Comparison of ENCODE assay signal across 13 cellular contexts in genomic region chr12:105418232-105418631, GRCh38.
DNase-seq lines count a peak whose midpoint lies in the region; ATAC-seq and TF ChIP-seq lines count a peak whose summit lies in the region.
"Had no signal": no experiment of that assay in that cellular context is flagged by ENCODE, and none has a peak within 500 bp of the region (broad histone marks: within the 10 kb centered on the region; RNA-seq: fewer than 3 reads in every experiment).

No MANE protein-coding gene starts in this region.

- no peak overlapping the region for H3K4me3 Mint-ChIP-seq in T-helper 2 cell treated with Interferon-gamma antibody and Interleukin-4, amounts not matched to agents 5 μg/mL and 100 μg/mL, for 36 hours
- no peak overlapping the region for H3K4me3 Mint-ChIP-seq in T-helper 17 cell

- H3K9me3 ChIP-seq in mesenchymal stem cell (ENCODE audit: control insufficient read depth, low read length) (no peaks in the 10 kb centered on the region), T-helper 17 cell (ENCODE audit: control insufficient read depth, low read length, poor library complexity, severe bottlenecking) (no peaks in the 10 kb centered on the region)
- H3K9me3 ChIP-seq: BLaER1 had no signal

- H3K36me3 Mint-ChIP-seq in T-helper 2 cell treated with Interferon-gamma antibody and Interleukin-4, amounts not matched to agents 5 μg/mL and 100 μg/mL, for 36 hours (ENCODE audit: low read depth) = no peaks in the 10 kb centered on the region
- H3K36me3 Mint-ChIP-seq in T-helper 17 cell (ENCODE audit: low read depth) = no peaks in the 10 kb centered on the region

- CTCF ChIA-PET in AG04449 (lab: Yijun Ruan, JAX) = interaction anchor here (1.1 to 4.9 kb wide), 6 partner anchors 35 to 808 kb away, joined by 3 to 67 read pairs (median 8); partner anchors contain the start of gene NUAK1

- POLR2A ChIA-PET in AG04449 (lab: Yijun Ruan, JAX) = interaction anchor here (0.9 to 2.1 kb wide), 6 partner anchors 144 to 716 kb away, joined by 3 to 9 read pairs (median 4); partner anchors contain the start of gene WASHC4

- H3K9ac ChIP-seq in mesenchymal stem cell (ENCODE audit: low read length) = no peak overlapping the region
- H3K9ac ChIP-seq: BLaER1 had no signal

- TF ChIP-seq CTCF in AG04449 (IDR thresholded peaks at IDR 0.05; ENCODE audit: insufficient read depth, low read length, missing control alignments) (no peak), cardiac fibroblast (IDR thresholded peaks at IDR 0.05; ENCODE audit: low read depth, low read length) (no peak)

- ATAC-seq in T-helper 17 cell = no peak
- ATAC-seq: K562 had no signal

- DNase-seq in AG04449 (ENCODE audit: low read depth, low spot score) = peak; percentile 98
- peak; percentile 91 for DNase-seq in HT1080 (ENCODE audit: low read depth)
- DNase-seq in cardiac fibroblast (ENCODE audit: low read depth in 2 of 2) = peak; percentile 67 to 83
- DNase-seq in mesenchymal stem cell = peak; percentile 29
- no peak for DNase-seq in NCI-H524 treated with DMSO at 0.1 percent for 48 hours (lab: John Stamatoyannopoulos, UW)
- DNase-seq in NCI-H748 (lab: John Stamatoyannopoulos, UW; ENCODE audit: unreplicated experiment) = no peak
- DNase-seq in T-helper 2 cell treated with Interferon-gamma antibody and Interleukin-4, amounts not matched to agents 5 μg/mL and 100 μg/mL, for 36 hours (ENCODE audit: low spot score) = no peak
- no peak for DNase-seq in T-helper 17 cell
- DNase-seq: caudate nucleus, NCI-H2227 treated with DMSO at 0.1 percent for 48 hours, substantia nigra had no signal

- no peak overlapping the region for H2AFZ ChIP-seq in mesenchymal stem cell (ENCODE audit: low read depth, low read length)

- H3K27me3 ChIP-seq in mesenchymal stem cell (ENCODE audit: control insufficient read depth in 1 of 2, insufficient read depth in 1 of 2, low read length in 2 of 2) = no peaks in the 10 kb centered on the region
- H3K27me3 ChIP-seq: BLaER1 had no signal

- no peaks in the 10 kb centered on the region for H3K9me3 Mint-ChIP-seq in T-helper 2 cell treated with Interferon-gamma antibody and Interleukin-4, amounts not matched to agents 5 μg/mL and 100 μg/mL, for 36 hours

- H3K27me3 Mint-ChIP-seq in T-helper 2 cell treated with Interferon-gamma antibody and Interleukin-4, amounts not matched to agents 5 μg/mL and 100 μg/mL, for 36 hours (ENCODE audit: low read depth) = no peaks in the 10 kb centered on the region
- peaks cover 23% of the 10 kb centered on the region for H3K27me3 Mint-ChIP-seq in T-helper 17 cell

- peaks cover 13% of the 10 kb centered on the region for H3K4me1 ChIP-seq in mesenchymal stem cell (ENCODE audit: control insufficient read depth, insufficient read depth, low read depth, low read length)
- H3K4me1 ChIP-seq: BLaER1 had no signal

- H3K18ac ChIP-seq in mesenchymal stem cell (ENCODE audit: low read depth in 1 of 2, low read length in 2 of 2) = no peak overlapping the region

- no peaks in the 10 kb centered on the region for H3K79me1 ChIP-seq in mesenchymal stem cell (replicated peaks; ENCODE audit: low read length, poor library complexity, severe bottlenecking)

- peak overlapping the region in 1 of 2 experiments; percentile 31 for H3K14ac ChIP-seq in mesenchymal stem cell (ENCODE audit: low read length in 2 of 2)

- H2AK5ac ChIP-seq in mesenchymal stem cell (ENCODE audit: low read length, severe bottlenecking) = peak overlapping the region; percentile 17

- no peak overlapping the region for H3K4ac ChIP-seq in mesenchymal stem cell (ENCODE audit: low read depth in 1 of 2, low read length in 2 of 2)

- H3K27ac ChIP-seq in mesenchymal stem cell (ENCODE audit: low read length, poor library complexity, severe bottlenecking) = peak overlapping the region; percentile 55
- H3K27ac ChIP-seq: BLaER1 had no signal

- 88% methylated on average over 3 of the region's 5 CpGs for WGBS in mesenchymal stem cell

- H2BK15ac ChIP-seq in mesenchymal stem cell (ENCODE audit: low read depth, poor library complexity, severe bottlenecking) = no peak overlapping the region

- no peak overlapping the region for H2BK12ac ChIP-seq in mesenchymal stem cell (ENCODE audit: low read length in 2 of 2)

- H3K27ac Mint-ChIP-seq in T-helper 2 cell treated with Interferon-gamma antibody and Interleukin-4, amounts not matched to agents 5 μg/mL and 100 μg/mL, for 36 hours = no peak overlapping the region
- no peak overlapping the region for H3K27ac Mint-ChIP-seq in T-helper 17 cell

- H3K4me1 Mint-ChIP-seq in T-helper 2 cell treated with Interferon-gamma antibody and Interleukin-4, amounts not matched to agents 5 μg/mL and 100 μg/mL, for 36 hours (ENCODE audit: low read depth) = no peaks in the 10 kb centered on the region
- H3K4me1 Mint-ChIP-seq in T-helper 17 cell = peaks cover 4% of the 10 kb centered on the region

- peak overlapping the region; percentile 27 for H4K8ac ChIP-seq in mesenchymal stem cell (ENCODE audit: low read length)

- H2BK5ac ChIP-seq in mesenchymal stem cell (ENCODE audit: low read depth, low read length, poor library complexity, severe bottlenecking) = no peak overlapping the region

- H3K36me3 ChIP-seq in mesenchymal stem cell (ENCODE audit: control insufficient read depth in 1 of 2, insufficient read depth in 2 of 2, low read depth in 1 of 2, low read length in 2 of 2) = no peaks in the 10 kb centered on the region
- H3K36me3 ChIP-seq: BLaER1 had no signal

- no peak overlapping the region for H2BK120ac ChIP-seq in mesenchymal stem cell (ENCODE audit: low read depth, low read length)

- H3K4me2 ChIP-seq in mesenchymal stem cell (ENCODE audit: low read length, poor library complexity, severe bottlenecking) = no peak overlapping the region
- H3K4me2 ChIP-seq: BLaER1 had no signal

- H3K23ac ChIP-seq in mesenchymal stem cell (ENCODE audit: low read length in 2 of 2) = no peak overlapping the region

- no peak overlapping the region for H3K4me3 ChIP-seq in AG04449 (ENCODE audit: low read depth, low read length)
- H3K4me3 ChIP-seq in cardiac fibroblast (replicated peaks in 1 of 2; ENCODE audit: low read depth in 2 of 2, low read length in 2 of 2) = no peak overlapping the region
- H3K4me3 ChIP-seq in mesenchymal stem cell (ENCODE audit: insufficient read depth in 1 of 2, low read depth in 1 of 2, low read length in 2 of 2) = no peak overlapping the region
- H3K4me3 ChIP-seq: BLaER1, K562 had no signal

- no peak overlapping the region for H4K91ac ChIP-seq in mesenchymal stem cell (ENCODE audit: low read length)

Comparison
In these comparisons a context has a peak if more than half of its experiments do, and no peak if none do; other contexts are left out.
1. DNase-seq: peak in AG04449 (single experiment), HT1080 (single experiment), cardiac fibroblast (2 of 2) and mesenchymal stem cell (single experiment); none in NCI-H524 treated with DMSO at 0.1 percent for 48 hours (single experiment), NCI-H748 (single experiment), T-helper 2 cell treated with Interferon-gamma antibody and Interleukin-4, amounts not matched to agents 5 μg/mL and 100 μg/mL, for 36 hours (single experiment) and T-helper 17 cell (0 of 3).